In the genomic region with DNA sequence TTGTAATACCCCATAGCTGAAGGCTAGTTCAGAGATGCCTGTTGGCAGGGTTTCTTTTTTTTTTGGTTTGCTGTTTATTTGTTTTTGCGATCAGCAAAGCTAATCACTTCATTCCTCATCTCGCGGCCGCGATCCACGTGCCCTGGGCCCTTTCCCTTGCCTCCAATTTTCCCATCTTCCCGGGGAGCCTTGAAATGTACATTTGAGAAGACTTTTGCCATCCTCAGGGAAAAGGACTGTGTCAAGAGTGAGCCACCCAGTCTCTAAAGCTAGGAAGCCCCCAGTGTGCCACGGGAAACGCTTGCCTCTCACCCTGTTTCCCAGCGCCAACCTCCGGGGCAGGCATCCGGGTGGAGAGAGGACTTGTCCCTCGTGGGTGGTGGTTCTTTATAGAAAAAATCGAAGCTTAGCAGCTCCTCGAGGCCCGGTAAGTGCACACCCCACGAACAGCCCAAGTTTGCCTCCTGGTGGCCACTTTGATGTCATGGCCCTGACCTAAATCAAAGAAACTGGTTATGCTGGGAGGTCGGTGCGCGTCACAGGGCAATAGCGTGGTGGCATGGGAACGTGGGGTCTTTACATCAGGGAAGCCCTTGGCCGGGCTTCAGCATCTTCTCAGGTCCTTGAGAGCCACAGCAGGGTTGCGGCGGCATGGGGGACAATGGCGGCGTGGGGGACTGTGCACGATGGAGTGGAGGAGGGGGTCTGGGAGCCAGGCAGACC, we compare ENCODE assay signal across 8 cellular contexts. TPM values are rescaled to one million over a fixed set of nuclear protein-coding genes. Genes with fewer than 3 reads are reported as not detected.
A peak's percentile ranks its signal among the peaks of the same experiment; 100 is the strongest.
DNase-seq lines count a peak whose midpoint lies in the region; ATAC-seq and TF ChIP-seq lines count a peak whose summit lies in the region.
"Had no signal": no experiment of that assay in that cellular context is flagged by ENCODE, and none has a peak within 500 bp of the region (broad histone marks: within the 10 kb centered on the region; RNA-seq: fewer than 3 reads in every experiment).

No MANE protein-coding gene starts in this region.

- H3K4me3 ChIP-seq in OCI-LY1 (ENCODE audit: low read depth, low read length, poor library complexity, severe bottlenecking): no peak overlapping the region
- H3K4me3 ChIP-seq: skin epidermis had no signal

- H3K27me3 ChIP-seq in OCI-LY1 (ENCODE audit: insufficient read depth, low read length): no peaks in the 10 kb centered on the region

- no peak overlapping the region for H2AFZ ChIP-seq in OCI-LY1 (ENCODE audit: low read length)

- BruUV-seq in MCF 10A (replicated peaks; lab: Mats Ljungman, UMichigan): no TSS peak

- peaks cover 2% of the 10 kb centered on the region for H3K4me1 Mint-ChIP-seq in MCF 10A (ENCODE audit: insufficient read depth, unreplicated experiment)

- H4K20me1 ChIP-seq in OCI-LY1 (ENCODE audit: insufficient read depth, low read length): no peaks in the 10 kb centered on the region

- intact Hi-C loops in MCF 10A (cut with micrococcal nuclease): loop anchor here (1.0 to 2.0 kb wide), 2 partner anchors 42 to 181 kb away; no protein-coding TSS in a partner anchor

- ATAC-seq in stimulated activated naive CD8-positive, alpha-beta T cell treated with anti-CD3 and anti-CD28 coated beads, Interleukin-15, Interleukin-2, amounts not matched to agents 100 U/mL and 50 U/mL, for 24 hours: no peak

- H3K27ac ChIP-seq in OCI-LY1 (ENCODE audit: low read depth, low read length, poor library complexity, severe bottlenecking): no peak overlapping the region

- H3F3A ChIP-seq in OCI-LY1 (ENCODE audit: insufficient read depth, low read length): no peaks in the 10 kb centered on the region

- H3K36me3 Mint-ChIP-seq in MCF 10A (ENCODE audit: insufficient read depth, unreplicated experiment): no peaks in the 10 kb centered on the region

- no peak overlapping the region for H3K9ac ChIP-seq in OCI-LY1 (ENCODE audit: low read length)

- H3K27ac Mint-ChIP-seq in MCF 10A (ENCODE audit: low read depth, unreplicated experiment): no peak overlapping the region

- DNase-seq in GM10266 (ENCODE audit: extremely low spot score) (peak; percentile 9), MCF 10A (ENCODE audit: unreplicated experiment) (peak; percentile 38), kidney tubule cell (ENCODE audit: low spot score) (peak; percentile 43), HK-2 (ENCODE audit: unreplicated experiment) (no peak), NCI-H1048 (lab: John Stamatoyannopoulos, UW) (no peak)
- DNase-seq in stimulated activated naive CD8-positive, alpha-beta T cell treated with anti-CD3 and anti-CD28 coated beads, Interleukin-15, Interleukin-2, amounts not matched to agents 100 U/mL and 50 U/mL, for 24 hours: peak; percentile 21

- CTCF ChIA-PET in MCF 10A (lab: Yijun Ruan, JAX): interaction anchor here (0.6 to 3.3 kb wide), 12 partner anchors 9 to 353 kb away, joined by 3 to 22 read pairs (median 4); no protein-coding TSS in a partner anchor

- no peaks in the 10 kb centered on the region for H3K36me3 ChIP-seq in OCI-LY1 (ENCODE audit: insufficient read depth, low read length)

- no peaks in the 10 kb centered on the region for H3K9me3 Mint-ChIP-seq in MCF 10A (ENCODE audit: unreplicated experiment)

- peaks cover 6% of the 10 kb centered on the region for H3K4me1 ChIP-seq in OCI-LY1 (ENCODE audit: insufficient read depth, low read length, severe bottlenecking)

- H3K4me3 Mint-ChIP-seq in MCF 10A (ENCODE audit: unreplicated experiment): no peak overlapping the region

- no peak overlapping the region; the same call in 1 of the 2 replicates for H3K4me2 ChIP-seq in OCI-LY1 (ENCODE audit: low read length)

- no peaks in the 10 kb centered on the region for H3K9me2 ChIP-seq in OCI-LY1 (ENCODE audit: low read depth, low read length)

- H3K9me3 ChIP-seq in OCI-LY1 (ENCODE audit: low read length): no peaks in the 10 kb centered on the region

- TF ChIP-seq CTCF in GM10266 (IDR thresholded peaks at IDR 0.05; ENCODE audit: control insufficient read depth, insufficient read depth, low read depth, missing control alignments) (no peak), OCI-LY1 (IDR thresholded peaks at IDR 0.05; ENCODE audit: low read length) (peak; percentile 48), MCF 10A (IDR thresholded peaks at IDR 0.05; ENCODE audit: unreplicated experiment) (peak; percentile 42)

- POLR2A ChIA-PET in MCF 10A (lab: Yijun Ruan, JAX): interaction anchor here (1.2 kb wide), 1 partner anchor 181 kb away, joined by 3 read pairs; no protein-coding TSS in a partner anchor

- H3K27me3 Mint-ChIP-seq in MCF 10A (ENCODE audit: insufficient read depth, unreplicated experiment): peaks cover 72% of the 10 kb centered on the region

- H3K79me2 ChIP-seq in OCI-LY1 (ENCODE audit: insufficient read depth, low read length): no peaks in the 10 kb centered on the region

RNA-seq across cellular contexts. Expression of gene MAP7D3, which starts 42.0 kb away (rescaled TPM):
- total RNA-seq in MCF 10A (2022): 18.0 and 21.1 TPM in 2 replicates

Comparison
In these comparisons a context has a peak if more than half of its experiments do, and no peak if none do; other contexts are left out.
1. DNase-seq: peak in GM10266 (single experiment), MCF 10A (single experiment), kidney tubule cell (single experiment) and stimulated activated naive CD8-positive, alpha-beta T cell treated with anti-CD3 and anti-CD28 coated beads, Interleukin-15, Interleukin-2, amounts not matched to agents 100 U/mL and 50 U/mL, for 24 hours (single experiment); none in HK-2 (single experiment) and NCI-H1048 (single experiment).